In the genomic region with DNA sequence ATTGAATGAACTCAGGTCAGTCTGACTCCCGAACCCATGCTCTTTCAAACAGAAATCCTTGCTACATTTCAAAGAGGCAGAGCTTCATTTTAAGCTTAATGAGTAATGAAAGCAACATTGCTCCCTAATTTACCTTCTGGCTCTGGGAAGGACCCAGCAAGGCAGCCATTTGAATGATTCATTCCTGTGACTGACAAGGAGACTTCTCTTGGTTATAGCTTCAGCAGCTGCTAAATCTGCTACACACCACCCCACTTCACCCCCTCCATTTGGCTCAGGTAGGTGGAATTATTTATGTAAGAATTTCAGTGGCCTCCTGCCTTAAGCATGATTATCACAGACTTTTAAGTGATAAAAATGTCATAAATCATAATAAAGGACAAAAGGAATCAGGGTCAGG, we compare ENCODE assay signal across 18 cellular contexts.
"Had no signal": no experiment of that assay in that cellular context is flagged by ENCODE, and none has a peak within 500 bp of the region (broad histone marks: within the 10 kb centered on the region; RNA-seq: fewer than 3 reads in every experiment).

No MANE protein-coding gene starts in this region.

- H3K4me3 ChIP-seq: dorsolateral prefrontal cortex, gastroesophageal sphincter, left ventricle myocardium inferior, lower lobe of right lung, neural progenitor cell, ovary, right lobe of liver, skin epidermis had no signal

- H3K27me3 ChIP-seq: dorsolateral prefrontal cortex, gastroesophageal sphincter, neural progenitor cell, ovary, right lobe of liver had no signal

- H2AFZ ChIP-seq: neural progenitor cell had no signal

- H3K4me1 ChIP-seq: lower lobe of right lung, right lobe of liver had no signal

- H3K4me2 ChIP-seq: neural progenitor cell had no signal

- ATAC-seq: esophagus mucosa; gastroesophageal sphincter; left cardiac atrium; lower lobe of right lung; natural killer cell treated with Interleukin-12 subunit alpha and Interleukin-12 subunit beta and Interleukin-15 and Interleukin-18, amount 100 ng/mL, for 72 hours; right lobe of liver had no signal

- H3K9ac ChIP-seq: neural progenitor cell had no signal

- DNase-seq: cortex of kidney; dorsolateral prefrontal cortex; effector CD8-positive, alpha-beta T cell; glutamatergic neuron; immature natural killer cell; left cardiac atrium; left ventricle myocardium inferior; lower lobe of right lung; ovary; retina; right lobe of liver; stimulated activated naive CD4-positive, alpha-beta T cell treated with Interleukin-2 at 50 U/mL for 16 hours; trophoblast cell had no signal

- H3K27ac ChIP-seq: dorsolateral prefrontal cortex, gastroesophageal sphincter, left ventricle myocardium inferior, lower lobe of right lung, neural progenitor cell, ovary, right lobe of liver, skin epidermis had no signal

- H3K36me3 ChIP-seq: left ventricle myocardium inferior, lower lobe of right lung, neural progenitor cell, ovary, right lobe of liver had no signal

- H3K9me3 ChIP-seq: gastroesophageal sphincter, left ventricle myocardium inferior, lower lobe of right lung, ovary, right lobe of liver had no signal
